In the genomic region with DNA sequence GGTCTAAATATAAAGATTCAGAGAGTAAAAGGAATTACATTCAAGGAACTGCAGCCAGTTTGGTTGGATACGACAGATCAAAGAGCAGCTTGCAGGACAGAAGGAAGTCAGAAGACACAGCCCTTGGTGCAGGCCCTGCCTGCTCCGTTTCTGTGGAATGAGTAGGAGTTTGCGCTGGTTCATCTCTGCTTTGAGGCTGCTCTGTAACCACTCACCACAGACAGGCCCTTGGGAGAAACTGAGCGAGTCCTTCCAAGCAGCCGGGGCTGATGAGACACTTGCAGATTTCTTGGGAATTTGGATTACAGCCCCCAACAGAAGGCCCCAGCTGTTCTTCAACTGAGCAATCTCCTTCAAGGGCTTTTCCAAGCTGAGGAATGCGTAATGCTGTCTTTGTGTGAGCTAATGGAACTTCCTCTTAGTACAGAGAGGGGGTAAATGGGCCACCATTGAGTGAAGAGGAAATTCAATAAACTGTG, we compare ENCODE assay signal across 8 cellular contexts. TPM values are rescaled to one million over a fixed set of nuclear protein-coding genes. Genes with fewer than 3 reads are reported as not detected.
DNase-seq lines count a peak whose midpoint lies in the region; ATAC-seq, FAIRE-seq and TF ChIP-seq lines count a peak whose summit lies in the region.

No MANE protein-coding gene starts in this region.

- H3K36me3 Mint-ChIP-seq in CD14-positive monocyte (peaks cover 42 to 51% of the 10 kb centered on the region in 2 donors), Calu3 (ENCODE audit: insufficient read depth, unreplicated experiment) (no peaks in the 10 kb centered on the region)

- H3K27ac Mint-ChIP-seq in CD14-positive monocyte (peak overlapping the region; percentile 92 to 98 (median 95)), Calu3 (ENCODE audit: unreplicated experiment) (no peak overlapping the region)

- FAIRE-seq in pancreas (lab: Jason Lieb, UNC) = no peak
- FAIRE-seq in HTR-8/SVneo (lab: Jason Lieb, UNC) = no peak

- CTCF ChIA-PET in Calu3 (lab: Charles Lee) = interaction anchor here (0.6 kb wide), 1 partner anchor 24 kb away, joined by 5 read pairs; no protein-coding TSS in a partner anchor

- BruUV-seq in Calu3 (replicated peaks; lab: Mats Ljungman, UMichigan) = no TSS peak

- ATAC-seq in pancreas (peak in 3 of 4 donors; percentile 60 to 65 (median 60)), HG02852 (IDR thresholded peaks at IDR 0.05; ENCODE audit: unreplicated experiment) (no peak)

- H3K4me3 ChIP-seq in SK-N-MC (no peak overlapping the region), duodenal mucosa (ENCODE audit: low read depth in 1 of 2, low read length in 2 of 2) (no peak overlapping the region), pancreas (no peak overlapping the region)

- TF ChIP-seq CTCF in CD14-positive monocyte (IDR thresholded peaks at IDR 0.05) (no peak), pancreas (IDR thresholded peaks at IDR 0.05) (no peak), Calu3 (IDR thresholded peaks at IDR 0.05; ENCODE audit: unreplicated experiment) (no peak)

- H3K9ac ChIP-seq in SK-N-MC (ENCODE audit: insufficient read length) (no peak overlapping the region), duodenal mucosa (ENCODE audit: low read depth in 1 of 2, low read length in 2 of 2) (peak overlapping the region; percentile 13 to 15)

- H3K36me3 ChIP-seq in SK-N-MC (ENCODE audit: insufficient read depth, low read length) = no peaks in the 10 kb centered on the region
- H3K36me3 ChIP-seq in duodenal mucosa (ENCODE audit: control insufficient read depth in 1 of 2, insufficient read depth in 2 of 2, low read length in 2 of 2) = peaks cover 0 to 10% of the 10 kb centered on the region in 2 donors
- no peaks in the 10 kb centered on the region for H3K36me3 ChIP-seq in pancreas

- H3K27me3 Mint-ChIP-seq in CD14-positive monocyte (ENCODE audit: low read depth in 3 of 3) (no peaks in the 10 kb centered on the region), Calu3 (ENCODE audit: unreplicated experiment) (peaks cover 32% of the 10 kb centered on the region)

- H3K4me1 ChIP-seq in duodenal mucosa (ENCODE audit: control insufficient read depth in 1 of 2, insufficient read depth in 2 of 2, low read length in 2 of 2) (peaks cover 25 to 41% of the 10 kb centered on the region in 2 donors), pancreas (no peaks in the 10 kb centered on the region)

- DNase-seq in CD14-positive monocyte (ENCODE audit: low spot score) = no peak
- DNase-seq in SK-N-MC (ENCODE audit: low read depth, low spot score) = peak; percentile 40
- peak in 2 of 6 donors; percentile 12 to 23 for DNase-seq in pancreas
- DNase-seq in HTR-8/SVneo (ENCODE audit: insufficient read length, low spot score) = no peak
- no peak for DNase-seq in putamen (ENCODE audit: low spot score)
- no peak for DNase-seq in Calu3

- H3K9me3 Mint-ChIP-seq in CD14-positive monocyte = peaks cover 3 to 12% (median 6%) of the 10 kb centered on the region in 7 donors
- H3K9me3 Mint-ChIP-seq in Calu3 (ENCODE audit: low read depth, unreplicated experiment) = no peaks in the 10 kb centered on the region

- H3K27ac ChIP-seq in SK-N-MC (peak overlapping the region; percentile 50; the same call in 1 of the 2 replicates), duodenal mucosa (ENCODE audit: low read depth, low read length) (peak overlapping the region; percentile 26), pancreas (peak overlapping the region in 2 of 4 donors; percentile 52 to 53)

- 78 to 86% methylated on average over 6 of the region's 6 CpGs for WGBS in pancreas, 2 donors

- H3K9me3 ChIP-seq in SK-N-MC (ENCODE audit: low read depth, low read length) (no peaks in the 10 kb centered on the region), duodenal mucosa (ENCODE audit: control insufficient read depth in 1 of 2, low read length in 2 of 2) (no peaks in the 10 kb centered on the region), pancreas (no peaks in the 10 kb centered on the region)

- H3K4me3 Mint-ChIP-seq in CD14-positive monocyte (peak overlapping the region in 1 of 2 donors; percentile 51), Calu3 (ENCODE audit: low read depth, unreplicated experiment) (no peak overlapping the region)

- H3K27me3 ChIP-seq in duodenal mucosa (ENCODE audit: control insufficient read depth in 1 of 2, insufficient read depth in 2 of 2, low read length in 2 of 2) = no peaks in the 10 kb centered on the region
- H3K27me3 ChIP-seq in pancreas = no peaks in the 10 kb centered on the region

- H3K4me1 Mint-ChIP-seq in CD14-positive monocyte (peaks cover 99% of the 10 kb centered on the region), Calu3 (ENCODE audit: low read depth, unreplicated experiment) (no peaks in the 10 kb centered on the region)

- intact Hi-C loops in CD14-positive monocyte (cut with micrococcal nuclease) = no loop called here
- intact Hi-C loops in pancreas (cut with DNase I) = no loop called here
- intact Hi-C loops in Calu3 (cut with micrococcal nuclease; ENCODE audit: unreplicated experiment) = no loop called here

RNA-seq across cellular contexts. Expression of gene IL10RA, which starts 16.4 kb away (rescaled TPM):
- 100 to 1,000 TPM; 152 to 226 TPM for polyA plus RNA-seq in CD14-positive monocyte
- 10 to 100 TPM in 1 of 6 donors, 1 to 10 TPM in 3, under 1 TPM in 2; 0.60 to 15.5 (median 4.0) TPM for total RNA-seq in pancreas
- 1 to 10 TPM; 1.8 to 2.4 TPM for polyA plus RNA-seq in pancreas
- 0.05 and 0.76 TPM in 2 replicates for total RNA-seq in Calu3 (2022)
